Comparison of ENCODE assay signal across 1 cellular context in genomic region chr6:143677891-143678737, GRCh38.
TF ChIP-seq lines count a peak whose summit lies in the region.

Gene PHACTR2 (plus strand): TSS chr6:143677965. CDS start chr6:143678164, 199 bp downstream.

TF ChIP-seq in K562, 482 proteins besides CTCF, POLR2A, EP300 and RAD21 (continued from another document and continues in another):
- TF ChIP-seq ZNF740 (CRISPR knock-in tag; IDR thresholded peaks at IDR 0.05) (no peak), ZNF740 (tag; IDR thresholded peaks at IDR 0.05) (no peak; a peak in 1 of 4 replicates), BDP1 (IDR thresholded peaks at IDR 0.05; ENCODE audit: insufficient read depth, insufficient read length) (no peak), KDM1A (IDR thresholded peaks at IDR 0.05) (no peak), ZBTB1 (CRISPR knock-in tag; IDR thresholded peaks at IDR 0.05; ENCODE audit: borderline replicate concordance, low read depth) (no peak), POLR2G (IDR thresholded peaks at IDR 0.05; ENCODE audit: low read depth, low read length) (peak; percentile 94), CTBP1 (IDR thresholded peaks at IDR 0.05; ENCODE audit: borderline replicate concordance) (peak; percentile 89), TEAD1 (CRISPR knock-in tag; IDR thresholded peaks at IDR 0.05) (0 out of 4 replicates have a peak, but pooled peaks of 1 of the 2 experiments have one; percentile 46), ZNF431 (CRISPR knock-in tag; IDR thresholded peaks at IDR 0.05) (peak; percentile 22; the same call in 1 of the 2 replicates), STAT6 (CRISPR knock-in tag; IDR thresholded peaks at IDR 0.05) (0 out of 2 replicates have a peak, but pooled peaks have one; percentile 25), BHLHE40 (IDR thresholded peaks at IDR 0.05; ENCODE audit: low read length) (peak; percentile 56), ZFX (CRISPR knock-in tag; IDR thresholded peaks at IDR 0.05) (peak; percentile 93), ZNF717 (CRISPR knock-in tag; IDR thresholded peaks at IDR 0.05) (no peak), YY1 (IDR thresholded peaks at IDR 0.05; ENCODE audit: borderline replicate concordance in 1 of 3, control insufficient read depth in 1 of 3, extremely low read depth in 1 of 3, insufficient read depth in 3 of 3, insufficient read length in 1 of 3, insufficient replicate concordance in 2 of 3, low read depth in 1 of 3, low read length in 2 of 3) (peak in 2 of 3 experiments; percentile 31 to 66), ATF4 (CRISPR knock-in tag; IDR thresholded peaks at IDR 0.05) (0 out of 2 replicates have a peak, but pooled peaks have one; percentile 42), NBN (IDR thresholded peaks at IDR 0.05; ENCODE audit: low read depth) (0 out of 2 replicates have a peak, but pooled peaks have one; percentile 29), MTA3 (IDR thresholded peaks at IDR 0.05; ENCODE audit: borderline replicate concordance) (peak; percentile 76; the same call in 1 of the 2 replicates), NCOA2 (IDR thresholded peaks at IDR 0.05; ENCODE audit: partially characterized antibody in 2 of 2) (no peak), NR2C1 (IDR thresholded peaks at IDR 0.05) (peak; percentile 92), NR2C1 (tag; IDR thresholded peaks at IDR 0.05) (peak; percentile 93), MAFK (IDR thresholded peaks at IDR 0.05; ENCODE audit: low read length) (no peak), WHSC1 (IDR thresholded peaks at IDR 0.05; ENCODE audit: low read length) (no peak), KDM2B (CRISPR knock-in tag; IDR thresholded peaks at IDR 0.05) (peak; percentile 45; the same call in 1 of the 2 replicates), EP400 (IDR thresholded peaks at IDR 0.05) (peak; percentile 66), ESRRA (IDR thresholded peaks at IDR 0.05; ENCODE audit: borderline replicate concordance, low read depth) (peak; percentile 51; the same call in 1 of the 2 replicates), ZBTB9 (CRISPR knock-in tag; IDR thresholded peaks at IDR 0.05) (peak; percentile 62; the same call in 1 of the 2 replicates), ZC3H4 (CRISPR knock-in tag; IDR thresholded peaks at IDR 0.05; ENCODE audit: borderline replicate concordance) (no peak), KLF16 (IDR thresholded peaks at IDR 0.05) (peak; percentile 31; the same call in 1 of the 2 replicates), E2F3 (CRISPR knock-in tag; IDR thresholded peaks at IDR 0.05) (peak; percentile 57; the same call in 1 of the 2 replicates), RBM22 (IDR thresholded peaks at IDR 0.05; ENCODE audit: low read depth, low read length, poor library complexity, severe bottlenecking) (peak; percentile 66), FOXM1 (IDR thresholded peaks at IDR 0.05; ENCODE audit: low read depth) (no peak), FOXM1 (CRISPR knock-in tag; IDR thresholded peaks at IDR 0.05; ENCODE audit: low read depth) (0 out of 2 replicates have a peak, but pooled peaks have one; percentile 72), MGA (IDR thresholded peaks at IDR 0.05) (peak; percentile 43; the same call in 1 of the 2 replicates), ESRRB (CRISPR knock-in tag; IDR thresholded peaks at IDR 0.05; ENCODE audit: borderline replicate concordance) (no peak), KDM5B (IDR thresholded peaks at IDR 0.05; ENCODE audit: insufficient replicate concordance, low read depth, low read length) (peak; percentile 89), UBTF (IDR thresholded peaks at IDR 0.05; ENCODE audit: borderline replicate concordance in 1 of 2, low read depth in 2 of 2, low read length in 2 of 2) (peak; percentile 80 to 90), HMBOX1 (IDR thresholded peaks at IDR 0.05) (0 out of 2 replicates have a peak, but pooled peaks have one; percentile 38), THAP7 (CRISPR knock-in tag; IDR thresholded peaks at IDR 0.05) (0 out of 2 replicates have a peak, but pooled peaks have one; percentile 65), ZBTB17 (CRISPR knock-in tag; IDR thresholded peaks at IDR 0.05) (peak; percentile 77)
